Comparison of ENCODE assay signal across 7 cellular contexts in the genomic region with DNA sequence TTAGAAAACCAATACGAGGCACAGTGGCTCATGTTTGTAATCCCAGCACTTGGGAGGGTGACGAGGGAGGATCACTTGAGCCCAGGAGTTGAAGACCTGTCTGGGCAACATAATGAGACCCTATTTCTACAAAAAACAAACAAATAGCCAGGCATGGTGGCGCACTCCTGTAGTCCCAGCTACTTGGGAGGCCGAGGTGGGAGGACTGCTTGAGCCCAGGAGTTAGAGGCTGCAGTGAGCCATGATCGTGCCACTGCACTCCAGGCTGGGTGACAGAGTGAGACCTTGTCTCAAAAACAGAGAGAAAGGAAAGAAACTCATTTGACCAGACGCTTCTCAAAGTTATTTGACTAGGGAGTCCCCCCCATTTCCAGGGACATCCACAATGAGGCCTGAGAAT. TPM values are rescaled to one million over a fixed set of nuclear protein-coding genes. Genes with fewer than 3 reads are reported as not detected.
A peak's percentile ranks its signal among the peaks of the same experiment; 100 is the strongest.
DNase-seq lines count a peak whose midpoint lies in the region; ATAC-seq, FAIRE-seq and TF ChIP-seq lines count a peak whose summit lies in the region.
"Not testable (repeated sequence)": the region's sequence is repeated elsewhere in the genome, so short reads cannot be mapped to it uniquely, and the experiment has no call there.

No MANE protein-coding gene starts in this region.

- not testable (repeated sequence) for H3K27me3 ChIP-seq in GM23338 (ENCODE audit: insufficient read depth); effector memory CD4-positive, alpha-beta T cell (replicated peaks; ENCODE audit: control insufficient read depth, insufficient read depth, low read length, poor library complexity, severe bottlenecking); HepG2 (ENCODE audit: control insufficient read depth in 1 of 2, insufficient read depth in 2 of 2, low read length in 2 of 2); neutrophil; stomach

- H2AFZ ChIP-seq in GM23338; HepG2 (ENCODE audit: low read length): not testable (repeated sequence)

- POLR2A ChIA-PET in activated CD4-positive, alpha-beta T cell treated with anti-CD3 and anti-CD28 coated beads for 36 hours (lab: Charles Lee), result not testable (repeated sequence)
- POLR2A ChIA-PET in HepG2 (lab: Yijun Ruan, JAX), result interaction anchor here (2.3 to 2.4 kb wide), 2 partner anchors 13 to 54 kb away, joined by 14 to 30 read pairs; a partner anchor contains a TSS

- in situ Hi-C loops in HepG2 (cut with HindIII; ENCODE audit: extremely low pct_ligation_motif_present, low pct_unique_long_range_greater_than_20kb), result not testable (repeated sequence)

- H3K27ac ChIP-seq in GM23338 (ENCODE audit: low read depth) (0 out of 2 replicates have a peak overlapping the region, but pooled peaks have one; percentile 65), HepG2 (ENCODE audit: extremely low read length, insufficient read depth, low read length) (peak overlapping the region; percentile 95), neutrophil (peak overlapping the region; percentile 68), stomach (peak overlapping the region in 4 of 5 donors; percentile 11 to 84 (median 80))
- peak overlapping the region; percentile 71 for H3K27ac ChIP-seq in effector memory CD4-positive, alpha-beta T cell (ENCODE audit: insufficient read depth, low read length, poor library complexity, severe bottlenecking)

- H3K27ac Mint-ChIP-seq in GM23338, result peak overlapping the region; percentile 58; the same call in 1 of the 2 replicates
- peak overlapping the region; percentile 83 for H3K27ac Mint-ChIP-seq in activated CD4-positive, alpha-beta T cell treated with anti-CD3 and anti-CD28 coated beads for 36 hours
- H3K27ac Mint-ChIP-seq in activated naive CD4-positive, alpha-beta T cell treated with anti-CD3 and anti-CD28 coated beads, Interleukin-2, amount 10 ng/mL, durations not matched to agents 7 days and 5 days, result peak overlapping the region; percentile 100

- CTCF ChIA-PET in activated CD4-positive, alpha-beta T cell treated with anti-CD3 and anti-CD28 coated beads for 36 hours (lab: Charles Lee), result not testable (repeated sequence)
- CTCF ChIA-PET in activated naive CD4-positive, alpha-beta T cell treated with anti-CD3 and anti-CD28 coated beads, Interleukin-2, amount 10 ng/mL, durations not matched to agents 7 days and 5 days (lab: Charles Lee), result interaction anchor here (1.8 kb wide), 1 partner anchor 159 kb away, joined by 7 read pairs; no protein-coding TSS in a partner anchor
- CTCF ChIA-PET in HepG2 (lab: Yijun Ruan, JAX; ENCODE audit: low intra/inter-chr PET ratio, low total read pairs), result interaction anchor here (1.6 kb wide), 1 partner anchor 24 kb away, joined by 5 read pairs; no protein-coding TSS in a partner anchor

- H3K9me2 ChIP-seq in GM23338 (ENCODE audit: insufficient read depth), result not testable (repeated sequence)

- not testable (repeated sequence) for FAIRE-seq in HepG2 (lab: Jason Lieb, UNC)

- not testable (repeated sequence) for H3K36me3 ChIP-seq in GM23338 (ENCODE audit: insufficient read depth); effector memory CD4-positive, alpha-beta T cell (ENCODE audit: control insufficient read depth, insufficient read depth, low read length)
- H3K36me3 ChIP-seq in HepG2 (replicated peaks in 1 of 2; ENCODE audit: control insufficient read depth in 1 of 2, insufficient read depth in 2 of 2, low read length in 2 of 2) (peaks cover 6 to 27% of the 10 kb centered on the region in 2 experiments), neutrophil (peaks cover 24% of the 10 kb centered on the region), stomach (peaks cover 0 to 15% (median 2%) of the 10 kb centered on the region in 4 donors)

- H3F3A ChIP-seq in GM23338 (replicated peaks; ENCODE audit: low read depth), result not testable (repeated sequence)

- H3K4me1 ChIP-seq in GM23338 (ENCODE audit: insufficient read depth) (peaks cover 28% of the 10 kb centered on the region), HepG2 (ENCODE audit: insufficient read depth, low read length) (peaks cover 99% of the 10 kb centered on the region), neutrophil (ENCODE audit: control insufficient read depth in 1 of 2, insufficient read depth in 1 of 2, low read depth in 1 of 2, low read length in 1 of 2) (peaks cover 20 to 23% of the 10 kb centered on the region in 2 experiments), stomach (peaks cover 72 to 100% (median 93%) of the 10 kb centered on the region in 4 donors)
- H3K4me1 ChIP-seq in effector memory CD4-positive, alpha-beta T cell (ENCODE audit: control insufficient read depth, insufficient read depth, low read length, poor library complexity, severe bottlenecking), result peaks cover 72% of the 10 kb centered on the region

- not testable (repeated sequence) for H3K4me2 ChIP-seq in GM23338
- H3K4me2 ChIP-seq in HepG2 (ENCODE audit: low read depth, low read length), result peak overlapping the region; percentile 87

- not testable (repeated sequence) for DNase-seq in GM23338 (ENCODE audit: low spot score); activated CD4-positive, alpha-beta T cell treated with anti-CD3 and anti-CD28 coated beads for 36 hours; activated naive CD4-positive, alpha-beta T cell treated with anti-CD3 and anti-CD28 coated beads, Interleukin-2, amount 10 ng/mL, durations not matched to agents 7 days and 5 days; effector memory CD4-positive, alpha-beta T cell; HepG2 (ENCODE audit: low spot score); stomach

- ATAC-seq in GM23338; activated CD4-positive, alpha-beta T cell treated with anti-CD3 and anti-CD28 coated beads for 36 hours; HepG2: not testable (repeated sequence)

- 83% methylated on average over 6 of the region's 6 CpGs for WGBS in HepG2 (ENCODE audit: low lambda C conversion rate)
- WGBS in stomach, 5 donors, result 81 to 86% (median 82%) methylated on average over 6 of the region's 6 CpGs

- H3K79me2 ChIP-seq in GM23338 (replicated peaks; ENCODE audit: insufficient read depth) (peaks cover 94% of the 10 kb centered on the region), HepG2 (ENCODE audit: insufficient read depth, low read length) (peaks cover 93% of the 10 kb centered on the region)

- intact Hi-C loops in activated CD4-positive, alpha-beta T cell treated with anti-CD3 and anti-CD28 coated beads for 36 hours (cut with DNase I, micrococcal nuclease), result loop anchor here in 1 of 2 experiments (5.0 kb wide), 1 partner anchor 161 kb away; no protein-coding TSS in a partner anchor
- intact Hi-C loops in HepG2 (cut with micrococcal nuclease; ENCODE audit: unreplicated experiment), result loop anchor here (2.0 kb wide), 1 partner anchor 58 kb away; a partner anchor contains a TSS
- intact Hi-C loops in stomach (cut with DNase I; ENCODE audit: low total_unique reads), result not testable (repeated sequence)

- TF ChIP-seq CTCF in GM23338 (conservative IDR thresholded peaks at IDR 0.05; ENCODE audit: low read depth in 2 of 2); HepG2 (CRISPR knock-in tag; IDR thresholded peaks at IDR 0.05); neutrophil (IDR thresholded peaks at IDR 0.05); stomach (IDR thresholded peaks at IDR 0.05): not testable (repeated sequence)

- peaks cover 16% of the 10 kb centered on the region for H3K27me3 Mint-ChIP-seq in GM23338 (ENCODE audit: insufficient read depth, low read depth, poor library complexity)
- not testable (repeated sequence) for H3K27me3 Mint-ChIP-seq in activated CD4-positive, alpha-beta T cell treated with anti-CD3 and anti-CD28 coated beads for 36 hours; activated naive CD4-positive, alpha-beta T cell treated with anti-CD3 and anti-CD28 coated beads, Interleukin-2, amount 10 ng/mL, durations not matched to agents 7 days and 5 days

- TF ChIP-seq RAD21 in HepG2 (CRISPR knock-in tag; IDR thresholded peaks at IDR 0.05), result not testable (repeated sequence)

- BruUV-seq in HepG2 (replicated peaks; lab: Mats Ljungman, UMichigan), result not testable (repeated sequence)

- H3K4me3 ChIP-seq in GM23338; effector memory CD4-positive, alpha-beta T cell (ENCODE audit: insufficient read depth, low read depth, low read length, poor library complexity, severe bottlenecking); neutrophil (ENCODE audit: low read depth in 1 of 2, low read length in 1 of 2); stomach: not testable (repeated sequence)
- H3K4me3 ChIP-seq in HepG2 (replicated peaks in 1 of 3; ENCODE audit: insufficient read depth in 1 of 3, low read depth in 2 of 3, low read length in 3 of 3), result peak overlapping the region in 2 of 3 experiments; percentile 19 to 68; a peak in 4 of 6 replicates

- H3K9me3 Mint-ChIP-seq in GM23338; activated CD4-positive, alpha-beta T cell treated with anti-CD3 and anti-CD28 coated beads for 36 hours (ENCODE audit: low read depth); activated naive CD4-positive, alpha-beta T cell treated with anti-CD3 and anti-CD28 coated beads, Interleukin-2, amount 10 ng/mL, durations not matched to agents 7 days and 5 days: not testable (repeated sequence)

- TF ChIP-seq EP300 in HepG2 (IDR thresholded peaks at IDR 0.05; ENCODE audit: low read depth in 2 of 2, low read length in 2 of 2); HepG2 (CRISPR knock-in tag; IDR thresholded peaks at IDR 0.05; ENCODE audit: borderline replicate concordance); stomach (IDR thresholded peaks at IDR 0.05): not testable (repeated sequence)

- H3K36me3 Mint-ChIP-seq in GM23338 (ENCODE audit: low read depth); activated CD4-positive, alpha-beta T cell treated with anti-CD3 and anti-CD28 coated beads for 36 hours (ENCODE audit: low read depth): not testable (repeated sequence)
- H3K36me3 Mint-ChIP-seq in activated naive CD4-positive, alpha-beta T cell treated with anti-CD3 and anti-CD28 coated beads, Interleukin-2, amount 10 ng/mL, durations not matched to agents 7 days and 5 days, result peaks cover 13% of the 10 kb centered on the region

- H3K4me1 Mint-ChIP-seq in GM23338, result peaks cover 73% of the 10 kb centered on the region
- H3K4me1 Mint-ChIP-seq in activated CD4-positive, alpha-beta T cell treated with anti-CD3 and anti-CD28 coated beads for 36 hours, result peaks cover 92% of the 10 kb centered on the region
- H3K4me1 Mint-ChIP-seq in activated naive CD4-positive, alpha-beta T cell treated with anti-CD3 and anti-CD28 coated beads, Interleukin-2, amount 10 ng/mL, durations not matched to agents 7 days and 5 days, result peaks cover 94% of the 10 kb centered on the region

- peak overlapping the region; percentile 73 for H3K9ac ChIP-seq in HepG2 (ENCODE audit: insufficient read depth, low read depth, low read length)

- not testable (repeated sequence) for H3K9me3 ChIP-seq in effector memory CD4-positive, alpha-beta T cell (ENCODE audit: control insufficient read depth, low read length); HepG2 (ENCODE audit: low read length); neutrophil; stomach

- not testable (repeated sequence) for TF ChIP-seq POLR2A in HepG2 (IDR thresholded peaks at IDR 0.05; ENCODE audit: insufficient read depth in 1 of 2, low read depth in 2 of 2, low read length in 2 of 2); stomach (IDR thresholded peaks at IDR 0.05)

- H3K4me3 Mint-ChIP-seq in GM23338; activated CD4-positive, alpha-beta T cell treated with anti-CD3 and anti-CD28 coated beads for 36 hours; activated naive CD4-positive, alpha-beta T cell treated with anti-CD3 and anti-CD28 coated beads, Interleukin-2, amount 10 ng/mL, durations not matched to agents 7 days and 5 days: not testable (repeated sequence)

- peaks cover 78% of the 10 kb centered on the region for H4K20me1 ChIP-seq in GM23338 (replicated peaks; ENCODE audit: insufficient read depth)
- H4K20me1 ChIP-seq in HepG2 (ENCODE audit: insufficient read depth, low read length), result not testable (repeated sequence)

RNA-seq across cellular contexts. Expression of a gene that starts 14.7 kb away (rescaled TPM):
- 98.3 and 105 TPM in 2 replicates for total RNA-seq in GM23338 (2014; rRNA removed; shearing (Covaris generic))
- polyA plus RNA-seq in GM23338 (2016; fragmentation: Nextera tagmentation; extraction: Ambion mirVana), result 40.2 and 41.2 TPM in 2 replicates
- total RNA-seq in activated CD4-positive, alpha-beta T cell treated with anti-CD3 and anti-CD28 coated beads for 36 hours, result 100 to 1,000 TPM in 1 of 2 experiments, 10 to 100 TPM in 1; 85.5 to 103 TPM
- 37.2 and 39.5 TPM in 2 replicates for total RNA-seq in HepG2 (2016; rRNA removed; fragmentation: Illumina TruSeq; extraction: Trizol)
- total RNA-seq in HepG2 (2016; cell fraction: cytosol; rRNA removed; fragmentation: Illumina TruSeq; extraction: Trizol; ENCODE audit: low read depth), result 15.1 and 18.2 TPM in 2 replicates
- total RNA-seq in HepG2 (2016; cell fraction: insoluble cytoplasmic fraction; rRNA removed; fragmentation: Illumina TruSeq; extraction: Trizol), result 27.1 and 40.8 TPM in 2 replicates
- 19.4 and 20.4 TPM in 2 replicates for total RNA-seq in HepG2 (2016; cell fraction: membrane; rRNA removed; fragmentation: Illumina TruSeq; extraction: Trizol)
- total RNA-seq in HepG2 (2016; cell fraction: nucleus; rRNA removed; fragmentation: Illumina TruSeq; extraction: Trizol), result 47.7 and 56.8 TPM in 2 replicates
- 149 and 151 TPM in 2 replicates for polyA plus RNA-seq in HepG2 (2011; rRNA removed)
- 91.7 and 149 TPM in 2 replicates for polyA plus RNA-seq in HepG2 (2011; cell fraction: cytosol; rRNA removed)
- polyA plus RNA-seq in HepG2 (2011; cell fraction: nucleus; rRNA removed), result 233 and 293 TPM in 2 replicates
- polyA plus RNA-seq in HepG2 (2012), result 62.1 and 64.6 TPM in 2 replicates
- polyA plus RNA-seq in HepG2 (2016; cell fraction: cytosol; fragmentation: Illumina TruSeq; extraction: Trizol; ENCODE audit: low read depth), result 10.3 and 11.7 TPM in 2 replicates
- polyA plus RNA-seq in HepG2 (2016; cell fraction: insoluble cytoplasmic fraction; fragmentation: Illumina TruSeq; extraction: Trizol; ENCODE audit: low read depth), result 53.5 and 62.0 TPM in 2 replicates
- 18.2 and 24.3 TPM in 2 replicates for polyA plus RNA-seq in HepG2 (2016; cell fraction: membrane; fragmentation: Illumina TruSeq; extraction: Trizol; ENCODE audit: low read depth)
- 127 and 170 TPM in 2 replicates for polyA plus RNA-seq in HepG2 (2016; cell fraction: nucleus; fragmentation: Illumina TruSeq; extraction: Trizol; ENCODE audit: insufficient read depth, low read depth)
- polyA minus RNA-seq in HepG2 (2011; rRNA and poly(A)+ RNA removed; ENCODE audit: low replicate concordance), result 43.2 and 193 TPM in 2 replicates
- 76.9 and 86.6 TPM in 2 replicates for polyA minus RNA-seq in HepG2 (2011; cell fraction: cytosol; rRNA and poly(A)+ RNA removed)
- polyA minus RNA-seq in HepG2 (2011; cell fraction: nucleus; rRNA and poly(A)+ RNA removed), result 74.3 and 80.3 TPM in 2 replicates
- total RNA-seq in stomach, result 100 to 1,000 TPM in 2 of 5 donors, 10 to 100 TPM in 3; 28.6 to 235 (median 85.9) TPM
- 10 to 100 TPM; 27.7 to 34.4 (median 31.2) TPM for polyA plus RNA-seq in stomach

RNA-seq across cellular contexts. Expression of a gene that starts 49.2 kb away (rescaled TPM):
- 0.74 and 3.2 TPM in 2 replicates for total RNA-seq in GM23338 (2014; rRNA removed; shearing (Covaris generic))
- polyA plus RNA-seq in GM23338 (2016; fragmentation: Nextera tagmentation; extraction: Ambion mirVana) (1.5 and 2.5 TPM in 2 replicates), HepG2 (2011; rRNA removed) (3.1 and 4.5 TPM in 2 replicates), stomach (10 to 100 TPM; 34.5 to 50.4 (median 44.0) TPM)
- total RNA-seq in activated CD4-positive, alpha-beta T cell treated with anti-CD3 and anti-CD28 coated beads for 36 hours, result 1 to 10 TPM; 2.2 to 2.7 TPM
- total RNA-seq in HepG2 (2016; rRNA removed; fragmentation: Illumina TruSeq; extraction: Trizol) (1.7 and 3.1 TPM in 2 replicates), stomach (100 to 1,000 TPM in 1 of 5 donors, 10 to 100 TPM in 4; 27.2 to 143 (median 54.8) TPM)
- total RNA-seq in HepG2 (2016; cell fraction: cytosol; rRNA removed; fragmentation: Illumina TruSeq; extraction: Trizol; ENCODE audit: low read depth), result 0.40 and 0.53 TPM in 2 replicates
- total RNA-seq in HepG2 (2016; cell fraction: insoluble cytoplasmic fraction; rRNA removed; fragmentation: Illumina TruSeq; extraction: Trizol), result 1.1 and 3.0 TPM in 2 replicates
- 1.2 and 1.4 TPM in 2 replicates for total RNA-seq in HepG2 (2016; cell fraction: membrane; rRNA removed; fragmentation: Illumina TruSeq; extraction: Trizol)
- 2.6 and 2.9 TPM in 2 replicates for total RNA-seq in HepG2 (2016; cell fraction: nucleus; rRNA removed; fragmentation: Illumina TruSeq; extraction: Trizol)
- 2.9 and 3.5 TPM in 2 replicates for polyA plus RNA-seq in HepG2 (2011; cell fraction: cytosol; rRNA removed)
- polyA plus RNA-seq in HepG2 (2011; cell fraction: nucleus; rRNA removed), result 19.5 and 22.9 TPM in 2 replicates
- 1.8 and 1.9 TPM in 2 replicates for polyA plus RNA-seq in HepG2 (2012)
- polyA plus RNA-seq in HepG2 (2016; cell fraction: cytosol; fragmentation: Illumina TruSeq; extraction: Trizol; ENCODE audit: low read depth), result 0.40 and 0.43 TPM in 2 replicates
- 1.1 and 1.4 TPM in 2 replicates for polyA plus RNA-seq in HepG2 (2016; cell fraction: insoluble cytoplasmic fraction; fragmentation: Illumina TruSeq; extraction: Trizol; ENCODE audit: low read depth)
- 0.61 and 0.87 TPM in 2 replicates for polyA plus RNA-seq in HepG2 (2016; cell fraction: membrane; fragmentation: Illumina TruSeq; extraction: Trizol; ENCODE audit: low read depth)
- 10.1 and 13.8 TPM in 2 replicates for polyA plus RNA-seq in HepG2 (2016; cell fraction: nucleus; fragmentation: Illumina TruSeq; extraction: Trizol; ENCODE audit: insufficient read depth, low read depth)
- polyA minus RNA-seq in HepG2 (2011; rRNA and poly(A)+ RNA removed; ENCODE audit: low replicate concordance), result 0.28 and 3.1 TPM in 2 replicates
- 0.40 and 1.1 TPM in 2 replicates for polyA minus RNA-seq in HepG2 (2011; cell fraction: cytosol; rRNA and poly(A)+ RNA removed)
- polyA minus RNA-seq in HepG2 (2011; cell fraction: nucleus; rRNA and poly(A)+ RNA removed), result 3.0 and 3.1 TPM in 2 replicates

RNA-seq across cellular contexts. Expression of a gene that starts 58.6 kb away (rescaled TPM):
- total RNA-seq in GM23338 (2014; rRNA removed; shearing (Covaris generic)), result 3.2 and 3.7 TPM in 2 replicates
- polyA plus RNA-seq in GM23338 (2016; fragmentation: Nextera tagmentation; extraction: Ambion mirVana) (0.79 and 0.89 TPM in 2 replicates), HepG2 (2011; rRNA removed) (2.4 and 3.1 TPM in 2 replicates), stomach (1 to 10 TPM; 4.3 to 5.0 (median 4.7) TPM)
- 1 to 10 TPM; 2.3 to 2.8 TPM for total RNA-seq in activated CD4-positive, alpha-beta T cell treated with anti-CD3 and anti-CD28 coated beads for 36 hours
- total RNA-seq in HepG2 (2016; rRNA removed; fragmentation: Illumina TruSeq; extraction: Trizol) (1.2 and 2.4 TPM in 2 replicates), stomach (10 to 100 TPM in 3 of 5 donors, 1 to 10 TPM in 2; 3.6 to 60.8 (median 13.8) TPM)
- total RNA-seq in HepG2 (2016; cell fraction: cytosol; rRNA removed; fragmentation: Illumina TruSeq; extraction: Trizol; ENCODE audit: low read depth), result 1.2 and 2.0 TPM in 2 replicates
- total RNA-seq in HepG2 (2016; cell fraction: insoluble cytoplasmic fraction; rRNA removed; fragmentation: Illumina TruSeq; extraction: Trizol), result 1.1 and 2.6 TPM in 2 replicates
- total RNA-seq in HepG2 (2016; cell fraction: membrane; rRNA removed; fragmentation: Illumina TruSeq; extraction: Trizol), result 1.6 and 2.0 TPM in 2 replicates
- total RNA-seq in HepG2 (2016; cell fraction: nucleus; rRNA removed; fragmentation: Illumina TruSeq; extraction: Trizol), result 2.4 and 2.8 TPM in 2 replicates
- 1.3 and 1.9 TPM in 2 replicates for polyA plus RNA-seq in HepG2 (2011; cell fraction: cytosol; rRNA removed)
- 12.9 and 13.7 TPM in 2 replicates for polyA plus RNA-seq in HepG2 (2011; cell fraction: nucleus; rRNA removed)
- polyA plus RNA-seq in HepG2 (2012), result 0.61 and 1.0 TPM in 2 replicates
- polyA plus RNA-seq in HepG2 (2016; cell fraction: cytosol; fragmentation: Illumina TruSeq; extraction: Trizol; ENCODE audit: low read depth), result 0.49 and 0.65 TPM in 2 replicates
- polyA plus RNA-seq in HepG2 (2016; cell fraction: insoluble cytoplasmic fraction; fragmentation: Illumina TruSeq; extraction: Trizol; ENCODE audit: low read depth), result 0.78 and 1.4 TPM in 2 replicates
- 0.82 and 0.91 TPM in 2 replicates for polyA plus RNA-seq in HepG2 (2016; cell fraction: membrane; fragmentation: Illumina TruSeq; extraction: Trizol; ENCODE audit: low read depth)
- polyA plus RNA-seq in HepG2 (2016; cell fraction: nucleus; fragmentation: Illumina TruSeq; extraction: Trizol; ENCODE audit: insufficient read depth, low read depth), result 4.8 and 5.0 TPM in 2 replicates
- 0.33 and 2.8 TPM in 2 replicates for polyA minus RNA-seq in HepG2 (2011; rRNA and poly(A)+ RNA removed; ENCODE audit: low replicate concordance)
- polyA minus RNA-seq in HepG2 (2011; cell fraction: cytosol; rRNA and poly(A)+ RNA removed), result 0.59 and 1.2 TPM in 2 replicates
- polyA minus RNA-seq in HepG2 (2011; cell fraction: nucleus; rRNA and poly(A)+ RNA removed), result 3.7 and 4.2 TPM in 2 replicates

RNA-seq across cellular contexts. Expression of a gene that starts 59.7 kb away (rescaled TPM):
- total RNA-seq in GM23338 (2014; rRNA removed; shearing (Covaris generic)), result 171 and 187 TPM in 2 replicates
- polyA plus RNA-seq in GM23338 (2016; fragmentation: Nextera tagmentation; extraction: Ambion mirVana) (523 and 558 TPM in 2 replicates), HepG2 (2011; rRNA removed) (286 and 302 TPM in 2 replicates), stomach (100 to 1,000 TPM; 490 to 524 (median 492) TPM)
- total RNA-seq in activated CD4-positive, alpha-beta T cell treated with anti-CD3 and anti-CD28 coated beads for 36 hours, result 100 to 1,000 TPM; 175 to 213 TPM
- total RNA-seq in HepG2 (2016; rRNA removed; fragmentation: Illumina TruSeq; extraction: Trizol) (378 and 396 TPM in 2 replicates), stomach (100 to 1,000 TPM in 4 of 5 donors, 10 to 100 TPM in 1; 22.2 to 474 (median 130) TPM)
- 206 and 277 TPM in 2 replicates for total RNA-seq in HepG2 (2016; cell fraction: cytosol; rRNA removed; fragmentation: Illumina TruSeq; extraction: Trizol; ENCODE audit: low read depth)
- total RNA-seq in HepG2 (2016; cell fraction: insoluble cytoplasmic fraction; rRNA removed; fragmentation: Illumina TruSeq; extraction: Trizol), result 384 and 456 TPM in 2 replicates
- 192 and 280 TPM in 2 replicates for total RNA-seq in HepG2 (2016; cell fraction: membrane; rRNA removed; fragmentation: Illumina TruSeq; extraction: Trizol)
- total RNA-seq in HepG2 (2016; cell fraction: nucleus; rRNA removed; fragmentation: Illumina TruSeq; extraction: Trizol), result 124 and 130 TPM in 2 replicates
- polyA plus RNA-seq in HepG2 (2011; cell fraction: cytosol; rRNA removed), result 407 and 879 TPM in 2 replicates
- 341 and 384 TPM in 2 replicates for polyA plus RNA-seq in HepG2 (2011; cell fraction: nucleus; rRNA removed)
- 182 and 188 TPM in 2 replicates for polyA plus RNA-seq in HepG2 (2012)
- 245 and 314 TPM in 2 replicates for polyA plus RNA-seq in HepG2 (2016; cell fraction: cytosol; fragmentation: Illumina TruSeq; extraction: Trizol; ENCODE audit: low read depth)
- 420 and 459 TPM in 2 replicates for polyA plus RNA-seq in HepG2 (2016; cell fraction: insoluble cytoplasmic fraction; fragmentation: Illumina TruSeq; extraction: Trizol; ENCODE audit: low read depth)
- polyA plus RNA-seq in HepG2 (2016; cell fraction: membrane; fragmentation: Illumina TruSeq; extraction: Trizol; ENCODE audit: low read depth), result 204 and 246 TPM in 2 replicates
- polyA plus RNA-seq in HepG2 (2016; cell fraction: nucleus; fragmentation: Illumina TruSeq; extraction: Trizol; ENCODE audit: insufficient read depth, low read depth), result 232 and 235 TPM in 2 replicates
- 32.1 and 88.3 TPM in 2 replicates for polyA minus RNA-seq in HepG2 (2011; rRNA and poly(A)+ RNA removed; ENCODE audit: low replicate concordance)
- polyA minus RNA-seq in HepG2 (2011; cell fraction: cytosol; rRNA and poly(A)+ RNA removed), result 38.6 and 41.0 TPM in 2 replicates
- 16.5 and 21.2 TPM in 2 replicates for polyA minus RNA-seq in HepG2 (2011; cell fraction: nucleus; rRNA and poly(A)+ RNA removed)
